14 cellular contexts compared by ENCODE assay signal in genomic region chr17:31674717-31675349, GRCh38.
DNase-seq lines count a peak whose midpoint lies in the region; ATAC-seq and TF ChIP-seq lines count a peak whose summit lies in the region.
"Had no signal": no experiment of that assay in that cellular context is flagged by ENCODE, and none has a peak within 500 bp of the region (broad histone marks: within the 10 kb centered on the region; RNA-seq: fewer than 3 reads in every experiment).

No MANE protein-coding gene starts in this region.

- TF ChIP-seq RAD21 in IMR-90 (IDR thresholded peaks at IDR 0.05; ENCODE audit: low read length), result no peak

- peaks cover 0 to 9% (median under 1%) of the 10 kb centered on the region in 11 donors for H3K9me3 Mint-ChIP-seq in naive thymus-derived CD4-positive, alpha-beta T cell
- H3K9me3 Mint-ChIP-seq: natural killer cell treated with Interleukin-12 subunit alpha and Interleukin-12 subunit beta and Interleukin-15 and Interleukin-18, amount 100 ng/mL, for 72 hours had no signal

- no peak overlapping the region for H4K91ac ChIP-seq in IMR-90 (ENCODE audit: insufficient read depth, low read depth, low read length)

- DNase-seq in Daoy (ENCODE audit: low read depth) (peak; percentile 75), IMR-90 (peak; percentile 80), mammary epithelial cell (peak; percentile 91), kidney tubule cell (ENCODE audit: low spot score) (peak; percentile 90), MV-4-11 (lab: John Stamatoyannopoulos, UW) (no peak), body of pancreas (no peak)
- no peak for DNase-seq in naive thymus-derived CD4-positive, alpha-beta T cell
- no peak for DNase-seq in activated CD4-positive, alpha-beta T cell treated with anti-CD3 and anti-CD28 coated beads, Interleukin-2, amount 50 U/mL, for 1 hour
- DNase-seq: activated CD8-positive, alpha-beta T cell treated with anti-CD3 and anti-CD28 coated beads, Interleukin-2, amount 10 ng/mL, durations not matched to agents 7 days and 5 days; aorta; CD4-positive, CD25-positive, alpha-beta regulatory T cell; NCI-H187 treated with DMSO at 0.1 percent for 48 hours had no signal

- H3K9me1 ChIP-seq in IMR-90 (ENCODE audit: insufficient read depth, low read length), result peaks cover 8% of the 10 kb centered on the region; the same call in 1 of the 2 replicates

- TF ChIP-seq CTCF in IMR-90 (conservative IDR thresholded peaks at IDR 0.05; ENCODE audit: low read depth, low read length) (no peak), mammary epithelial cell (conservative IDR thresholded peaks at IDR 0.05 in 1 of 2, IDR thresholded peaks at IDR 0.05 in 1 of 2; ENCODE audit: extremely low read depth in 1 of 2, insufficient read depth in 1 of 2, low read depth in 1 of 2, low read length in 2 of 2) (no peak), body of pancreas (IDR thresholded peaks at IDR 0.05) (no peak)

- H3K4me2 ChIP-seq in IMR-90 (ENCODE audit: low read depth, low read length) (no peak overlapping the region), mammary epithelial cell (ENCODE audit: insufficient read depth, low read depth, low read length) (peak overlapping the region; percentile 21)

- no peaks in the 10 kb centered on the region for H3K36me3 ChIP-seq in IMR-90 (ENCODE audit: control insufficient read depth, insufficient read depth, low read length)
- H3K36me3 ChIP-seq in mammary epithelial cell (ENCODE audit: insufficient read depth, low read length), result no peaks in the 10 kb centered on the region
- no peaks in the 10 kb centered on the region for H3K36me3 ChIP-seq in body of pancreas (replicated peaks in 1 of 2; ENCODE audit: insufficient read depth in 1 of 2, low read depth in 2 of 2)
- no peaks in the 10 kb centered on the region for H3K36me3 ChIP-seq in naive thymus-derived CD4-positive, alpha-beta T cell (ENCODE audit: control insufficient read depth in 2 of 3, insufficient read depth in 3 of 3, low read length in 3 of 3)

- in situ Hi-C loops in IMR-90 (cut with MboI; ENCODE audit: low sequenced_read_pairs) (loop anchor here (5.0 kb wide), 1 partner anchor 38 kb away; no protein-coding TSS in a partner anchor), mammary epithelial cell (cut with MboI; ENCODE audit: low sequenced_read_pairs in 2 of 2) (no loop called here)

- H3K27me3 Mint-ChIP-seq in naive thymus-derived CD4-positive, alpha-beta T cell, result peaks cover 13 to 56% (median 37%) of the 10 kb centered on the region in 5 donors

- BruUV-seq in IMR-90 (replicated peaks; lab: Mats Ljungman, UMichigan), result no TSS peak
- no TSS peak for BruUV-seq in mammary epithelial cell (replicated peaks; lab: Mats Ljungman, UMichigan)

- peak overlapping the region; percentile 63; the same call in 1 of the 2 replicates for H2BK120ac ChIP-seq in IMR-90 (ENCODE audit: low read depth, low read length)

- H3K9ac ChIP-seq in IMR-90 (ENCODE audit: low read depth, low read length) (no peak overlapping the region), mammary epithelial cell (ENCODE audit: insufficient read depth, low read length) (no peak overlapping the region)

- 0 out of 2 replicates have a peak overlapping the region, but pooled peaks have one; percentile 17 for H2AK5ac ChIP-seq in IMR-90 (ENCODE audit: low read depth, low read length)

- H3K18ac ChIP-seq in IMR-90 (ENCODE audit: low read depth, low read length), result no peak overlapping the region

- H3K27ac ChIP-seq in IMR-90 (ENCODE audit: insufficient read depth, low read length) (no peak overlapping the region), mammary epithelial cell (ENCODE audit: insufficient read depth, low read depth, low read length) (peak overlapping the region; percentile 40), body of pancreas (no peak overlapping the region)
- H3K27ac ChIP-seq in naive thymus-derived CD4-positive, alpha-beta T cell (ENCODE audit: low read depth, low read length), result no peak overlapping the region

- H3K14ac ChIP-seq in IMR-90 (replicated peaks; ENCODE audit: low read depth, low read length), result no peak overlapping the region

- no peak overlapping the region for H3K4me3 ChIP-seq in IMR-90 (ENCODE audit: insufficient read depth, low read depth, low read length)
- no peak overlapping the region for H3K4me3 ChIP-seq in mammary epithelial cell (replicated peaks in 1 of 3; ENCODE audit: insufficient read depth in 1 of 3, low read depth in 2 of 3, low read length in 3 of 3)
- H3K4me3 ChIP-seq in body of pancreas, result no peak overlapping the region
- H3K4me3 ChIP-seq in naive thymus-derived CD4-positive, alpha-beta T cell (ENCODE audit: low read length), result no peak overlapping the region

- no peak overlapping the region for H2AK9ac ChIP-seq in IMR-90 (replicated peaks; ENCODE audit: low read depth, low read length, poor library complexity)

- no peaks in the 10 kb centered on the region for H3K79me2 ChIP-seq in mammary epithelial cell (ENCODE audit: insufficient read depth, low read length)

- CTCF ChIA-PET in IMR-90 (lab: Yijun Ruan, JAX), result no interaction called here
- CTCF ChIA-PET in mammary epithelial cell (lab: Charles Lee; ENCODE audit: low non-redundant PET), result no interaction called here
- CTCF ChIA-PET in naive thymus-derived CD4-positive, alpha-beta T cell (lab: Charles Lee), result no interaction called here

- H3K4me1 Mint-ChIP-seq in naive thymus-derived CD4-positive, alpha-beta T cell, result peaks cover 0 to 6% (median 0%) of the 10 kb centered on the region in 7 donors
- H3K4me1 Mint-ChIP-seq: CD4-positive, CD25-positive, alpha-beta regulatory T cell had no signal

- peak overlapping the region; percentile 71; the same call in 1 of the 2 replicates for H2BK20ac ChIP-seq in IMR-90 (ENCODE audit: low read depth, low read length)

- no peaks in the 10 kb centered on the region for H3K79me1 ChIP-seq in IMR-90 (ENCODE audit: low read depth in 1 of 2, low read length in 2 of 2)

- H4K5ac ChIP-seq in IMR-90 (ENCODE audit: low read depth, low read length), result no peak overlapping the region

- peak overlapping the region in 1 of 2 experiments; percentile 41; a peak in 1 of 4 replicates for H4K8ac ChIP-seq in IMR-90 (ENCODE audit: low read depth in 2 of 2, low read length in 2 of 2)

- no peak overlapping the region for H3K27ac Mint-ChIP-seq in naive thymus-derived CD4-positive, alpha-beta T cell
- H3K27ac Mint-ChIP-seq: activated CD8-positive, alpha-beta T cell treated with anti-CD3 and anti-CD28 coated beads, Interleukin-2, amount 10 ng/mL, durations not matched to agents 7 days and 5 days; CD4-positive, CD25-positive, alpha-beta regulatory T cell; natural killer cell treated with Interleukin-12 subunit alpha and Interleukin-12 subunit beta and Interleukin-15 and Interleukin-18, amount 100 ng/mL, for 72 hours; T-helper 1 cell treated with Interleukin-12 subunit alpha and Interleukin-12 subunit beta and Interleukin-4 antibody, amounts not matched to agents 30 μg/mL and 1 μg/mL, for 36 hours had no signal

- POLR2A ChIA-PET in IMR-90 (lab: Charles Lee; ENCODE audit: unreplicated experiment), result no interaction called here
- POLR2A ChIA-PET in naive thymus-derived CD4-positive, alpha-beta T cell (lab: Charles Lee), result no interaction called here

- H2BK5ac ChIP-seq in IMR-90 (ENCODE audit: low read depth, low read length, poor library complexity, severe bottlenecking), result no peak overlapping the region

- H3K9me3 ChIP-seq in IMR-90 (ENCODE audit: control insufficient read depth, insufficient read depth, low read length) (no peaks in the 10 kb centered on the region), mammary epithelial cell (replicated peaks; ENCODE audit: insufficient read depth, low read length) (no peaks in the 10 kb centered on the region), body of pancreas (no peaks in the 10 kb centered on the region)
- no peaks in the 10 kb centered on the region for H3K9me3 ChIP-seq in naive thymus-derived CD4-positive, alpha-beta T cell (ENCODE audit: control insufficient read depth in 2 of 3, low read length in 3 of 3)

- H3K36me3 Mint-ChIP-seq in naive thymus-derived CD4-positive, alpha-beta T cell, result peaks cover 0 to 6% (median 0%) of the 10 kb centered on the region in 5 donors
- H3K36me3 Mint-ChIP-seq: CD4-positive, CD25-positive, alpha-beta regulatory T cell; natural killer cell treated with Interleukin-12 subunit alpha and Interleukin-12 subunit beta and Interleukin-15 and Interleukin-18, amount 100 ng/mL, for 72 hours had no signal

- dilution Hi-C loops in IMR-90 (cut with HindIII; ENCODE audit: low sequenced_read_pairs, unreplicated experiment), result no loop called here
- dilution Hi-C loops in mammary epithelial cell (cut with HindIII; ENCODE audit: low sequenced_read_pairs), result no loop called here

- H3K4me3 Mint-ChIP-seq in naive thymus-derived CD4-positive, alpha-beta T cell, result no peak overlapping the region
- H3K4me3 Mint-ChIP-seq: activated CD8-positive, alpha-beta T cell treated with anti-CD3 and anti-CD28 coated beads, Interleukin-2, amount 10 ng/mL, durations not matched to agents 7 days and 5 days; CD4-positive, CD25-positive, alpha-beta regulatory T cell; natural killer cell treated with Interleukin-12 subunit alpha and Interleukin-12 subunit beta and Interleukin-15 and Interleukin-18, amount 100 ng/mL, for 72 hours; T-helper 1 cell treated with Interleukin-12 subunit alpha and Interleukin-12 subunit beta and Interleukin-4 antibody, amounts not matched to agents 30 μg/mL and 1 μg/mL, for 36 hours had no signal

- no peak overlapping the region for H3K23ac ChIP-seq in IMR-90 (ENCODE audit: low read depth, low read length)

- H4K20me1 ChIP-seq in IMR-90 (ENCODE audit: insufficient read depth, low read length) (no peaks in the 10 kb centered on the region), mammary epithelial cell (ENCODE audit: insufficient read depth, low read length) (no peaks in the 10 kb centered on the region)

- H2AFZ ChIP-seq in IMR-90 (replicated peaks; ENCODE audit: low read length, poor library complexity) (no peak overlapping the region), mammary epithelial cell (ENCODE audit: low read depth, low read length) (peak overlapping the region; percentile 48)

- H3K27me3 ChIP-seq in IMR-90 (ENCODE audit: control insufficient read depth, insufficient read depth, low read length), result no peaks in the 10 kb centered on the region; the same call in 1 of the 2 replicates
- no peaks in the 10 kb centered on the region for H3K27me3 ChIP-seq in mammary epithelial cell (ENCODE audit: insufficient read depth, low read length)
- no peaks in the 10 kb centered on the region for H3K27me3 ChIP-seq in body of pancreas
- peaks cover 0 to 4% of the 10 kb centered on the region in 2 donors for H3K27me3 ChIP-seq in naive thymus-derived CD4-positive, alpha-beta T cell (ENCODE audit: control insufficient read depth in 2 of 2, insufficient read depth in 2 of 2, low read length in 2 of 2)

- peak overlapping the region; percentile 31; the same call in 1 of the 3 replicates for H2BK15ac ChIP-seq in IMR-90 (ENCODE audit: low read depth, low read length)

- H3K4me1 ChIP-seq in IMR-90 (ENCODE audit: control insufficient read depth, insufficient read depth, low read length), result peaks cover 7% of the 10 kb centered on the region
- H3K4me1 ChIP-seq in mammary epithelial cell (ENCODE audit: insufficient read depth, low read length), result peaks cover 29% of the 10 kb centered on the region
- no peaks in the 10 kb centered on the region for H3K4me1 ChIP-seq in body of pancreas
- no peaks in the 10 kb centered on the region for H3K4me1 ChIP-seq in naive thymus-derived CD4-positive, alpha-beta T cell (ENCODE audit: control insufficient read depth in 2 of 2, insufficient read depth in 2 of 2, low read length in 2 of 2)

- H3K4ac ChIP-seq in IMR-90 (ENCODE audit: low read depth, low read length), result peak overlapping the region; percentile 66; the same call in 1 of the 2 replicates

- TF ChIP-seq POLR2A in IMR-90 (IDR thresholded peaks at IDR 0.05; ENCODE audit: low read depth, low read length) (no peak), body of pancreas (IDR thresholded peaks at IDR 0.05) (no peak)

- intact Hi-C loops in IMR-90 (cut with micrococcal nuclease) (no loop called here), mammary epithelial cell (cut with micrococcal nuclease) (loop anchor here (10.0 kb wide), 1 partner anchor 110 kb away; no protein-coding TSS in a partner anchor), body of pancreas (cut with DNase I) (no loop called here)
- intact Hi-C loops in naive thymus-derived CD4-positive, alpha-beta T cell (cut with micrococcal nuclease), result no loop called here

- H3K56ac ChIP-seq in IMR-90 (ENCODE audit: extremely low read depth, insufficient read depth, low read length), result no peak overlapping the region

- 88 to 100% methylated on average over 1 to 3 of the region's 5 CpGs for WGBS in IMR-90 (ENCODE audit: extremely low coverage in 2 of 2, insufficient read length in 1 of 2), 2 experiments
- 44% methylated on average over 5 of the region's 5 CpGs for WGBS in mammary epithelial cell (ENCODE audit: low coverage, missing lambda C conversion rate)
- 70 to 76% methylated on average over 5 of the region's 5 CpGs for WGBS in body of pancreas, 2 donors

- 0 out of 2 replicates have a peak, but pooled peaks have one; percentile 12 for ATAC-seq in IMR-90 (ENCODE audit: low read depth)
- no peak for ATAC-seq in body of pancreas
- no peak for ATAC-seq in naive thymus-derived CD4-positive, alpha-beta T cell
- ATAC-seq: activated CD8-positive, alpha-beta T cell treated with anti-CD3 and anti-CD28 coated beads, Interleukin-2, amount 10 ng/mL, durations not matched to agents 7 days and 5 days; natural killer cell treated with Interleukin-12 subunit alpha and Interleukin-12 subunit beta and Interleukin-15 and Interleukin-18, amount 100 ng/mL, for 72 hours had no signal

Comparison
In these comparisons a context has a peak if more than half of its experiments do, and no peak if none do; other contexts are left out.
1. DNase-seq: peak in Daoy (single experiment), IMR-90 (single experiment), mammary epithelial cell (single experiment) and kidney tubule cell (single experiment); none in MV-4-11 (single experiment), body of pancreas (0 of 4), naive thymus-derived CD4-positive, alpha-beta T cell (0 of 9) and activated CD4-positive, alpha-beta T cell treated with anti-CD3 and anti-CD28 coated beads, Interleukin-2, amount 50 U/mL, for 1 hour (single experiment).